ENCODE assay signal across 15 cellular contexts in the genomic region with DNA sequence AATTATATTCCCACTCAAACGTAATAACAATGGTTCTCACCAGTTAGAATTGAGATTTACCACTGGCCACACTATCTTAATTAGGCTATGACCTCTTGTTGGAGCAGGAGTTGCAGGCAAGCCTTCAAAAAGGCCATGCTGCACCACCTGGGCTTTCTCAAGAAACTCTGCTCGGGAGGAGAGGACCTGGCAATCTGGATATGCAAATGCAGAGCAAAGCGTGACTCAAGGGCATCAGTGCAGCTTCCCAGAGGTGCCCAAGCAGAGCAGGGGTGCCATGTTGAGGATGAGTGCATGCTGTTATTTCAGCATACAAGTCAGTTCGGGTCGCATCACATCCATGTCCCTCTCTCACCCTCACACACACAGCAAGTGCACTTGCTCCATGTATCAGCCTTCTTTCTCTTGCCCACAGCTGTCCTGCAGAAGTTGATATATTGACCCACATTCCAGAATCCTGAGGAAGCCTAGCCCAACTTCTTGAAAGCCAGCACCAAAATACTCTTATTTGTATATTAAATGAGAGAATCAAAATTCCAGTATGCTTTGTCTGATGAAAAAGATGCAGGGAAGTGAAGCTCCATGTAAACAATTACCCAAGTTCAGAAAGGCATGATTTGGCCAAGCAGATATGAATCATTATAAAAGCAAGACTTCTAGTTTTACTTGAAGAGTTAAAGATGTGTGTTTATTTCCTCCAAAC. TPM values are rescaled to one million over a fixed set of nuclear protein-coding genes. Genes with fewer than 3 reads are reported as not detected.
A peak's percentile ranks its signal among the peaks of the same experiment; 100 is the strongest.
DNase-seq lines count a peak whose midpoint lies in the region; ATAC-seq and TF ChIP-seq lines count a peak whose summit lies in the region.
"Had no signal": no experiment of that assay in that cellular context is flagged by ENCODE, and none has a peak within 500 bp of the region (broad histone marks: within the 10 kb centered on the region; RNA-seq: fewer than 3 reads in every experiment).

No MANE protein-coding gene starts in this region.

- H3K27ac Mint-ChIP-seq in activated B cell treated with CpG ODN at 0.5 μM for 24 hours, result peak overlapping the region; percentile 89
- H3K27ac Mint-ChIP-seq: activated naive CD4-positive, alpha-beta T cell treated with anti-CD3 and anti-CD28 coated beads for 36 hours had no signal

- POLR2A ChIA-PET in activated B cell treated with CpG ODN at 0.5 μM for 24 hours (lab: Charles Lee), result interaction anchor here (0.7 to 3.5 kb wide), 9 partner anchors 9 to 111 kb away, joined by 3 to 39 read pairs (median 4); partner anchors contain the start of gene IL6

- DNase-seq in AG09319 (ENCODE audit: extremely low read depth, low read depth) (peak; percentile 52), ELR (ENCODE audit: low read depth) (peak; percentile 42), activated B cell treated with CpG ODN at 0.5 μM for 24 hours (no peak), hepatic stellate cell (ENCODE audit: low spot score) (peak; percentile 37), left ventricle myocardium superior (no peak), ACHN (no peak)
- DNase-seq: activated CD4-positive, alpha-beta T cell treated with anti-CD3 and anti-CD28 coated beads, Interleukin-2, amount 10 ng/mL, durations not matched to agents 7 days and 5 days; activated naive CD4-positive, alpha-beta T cell treated with anti-CD3 and anti-CD28 coated beads for 36 hours; DMS79; NCI-H446; SJCRH30; stimulated activated CD4-positive, alpha-beta T cell treated with anti-CD3 and anti-CD28 coated beads, Interleukin-4, amount 100 ng/mL, for 1 hour had no signal

- peak; percentile 46 for ATAC-seq in activated B cell treated with CpG ODN at 0.5 μM for 24 hours (ENCODE audit: low read depth)
- no peak for ATAC-seq in HG03469 (IDR thresholded peaks at IDR 0.05; ENCODE audit: unreplicated experiment)
- ATAC-seq in left ventricle myocardium superior, result no peak
- ATAC-seq in GM18519 (IDR thresholded peaks at IDR 0.05; ENCODE audit: low FRiP score, unreplicated experiment), result no peak

- in situ Hi-C loops in ACHN (cut with HindIII; ENCODE audit: low pct_ligation_motif_present, low pct_unique_long_range_greater_than_20kb, low sequenced_read_pairs), result no loop called here

- TF ChIP-seq CTCF in AG09319 (IDR thresholded peaks at IDR 0.05; ENCODE audit: low read depth, low read length) (no peak), activated B cell treated with CpG ODN at 0.5 μM for 24 hours (IDR thresholded peaks at IDR 0.05) (no peak)

- peaks cover 91% of the 10 kb centered on the region for H3K4me1 Mint-ChIP-seq in activated B cell treated with CpG ODN at 0.5 μM for 24 hours

- H3K27me3 Mint-ChIP-seq in activated B cell treated with CpG ODN at 0.5 μM for 24 hours, result no peaks in the 10 kb centered on the region

- H3K36me3 Mint-ChIP-seq in activated B cell treated with CpG ODN at 0.5 μM for 24 hours (ENCODE audit: low read depth), result peaks cover 17% of the 10 kb centered on the region

- H3K4me3 Mint-ChIP-seq in activated B cell treated with CpG ODN at 0.5 μM for 24 hours, result peak overlapping the region; percentile 35
- H3K4me3 Mint-ChIP-seq: activated CD4-positive, alpha-beta T cell treated with anti-CD3 and anti-CD28 coated beads, Interleukin-2, amount 10 ng/mL, durations not matched to agents 7 days and 5 days; activated naive CD4-positive, alpha-beta T cell treated with anti-CD3 and anti-CD28 coated beads for 36 hours had no signal

- peaks cover 4% of the 10 kb centered on the region for H3K9me3 Mint-ChIP-seq in activated B cell treated with CpG ODN at 0.5 μM for 24 hours
- H3K9me3 Mint-ChIP-seq: activated naive CD4-positive, alpha-beta T cell treated with anti-CD3 and anti-CD28 coated beads for 36 hours had no signal

- intact Hi-C loops in activated B cell treated with CpG ODN at 0.5 μM for 24 hours (cut with micrococcal nuclease) (no loop called here), left ventricle myocardium superior (cut with micrococcal nuclease) (no loop called here)

- CTCF ChIA-PET in activated B cell treated with CpG ODN at 0.5 μM for 24 hours (lab: Charles Lee), result interaction anchor here (1.1 to 4.0 kb wide), 3 partner anchors 10 to 54 kb away, joined by 3 to 39 read pairs (median 9); partner anchors contain the start of gene IL6

RNA-seq across cellular contexts. Expression of gene IL6, which starts 55.7 kb away (rescaled TPM):
- total RNA-seq in activated B cell treated with CpG ODN at 0.5 μM for 24 hours (64.4 and 72.3 TPM in 2 replicates), left ventricle myocardium superior (1.2 TPM)
- total RNA-seq: SJCRH30, skeletal muscle tissue had no signal

Comparison
In these comparisons a context has a peak if more than half of its experiments do, and no peak if none do; other contexts are left out.
1. DNase-seq: peak in AG09319 (single experiment), ELR (single experiment) and hepatic stellate cell (single experiment); none in activated B cell treated with CpG ODN at 0.5 μM for 24 hours (single experiment), left ventricle myocardium superior (single experiment) and ACHN (single experiment).
2. RNA of gene IL6, which starts 55.7 kb away (total RNA-seq): 64.4 to 72.3 TPM in activated B cell treated with CpG ODN at 0.5 μM for 24 hours; 1.2 TPM in left ventricle myocardium superior (single experiment); every median in the first group is over 10 times any median in the second.